ENCODE assay signal across 2 cellular contexts in the genomic region with DNA sequence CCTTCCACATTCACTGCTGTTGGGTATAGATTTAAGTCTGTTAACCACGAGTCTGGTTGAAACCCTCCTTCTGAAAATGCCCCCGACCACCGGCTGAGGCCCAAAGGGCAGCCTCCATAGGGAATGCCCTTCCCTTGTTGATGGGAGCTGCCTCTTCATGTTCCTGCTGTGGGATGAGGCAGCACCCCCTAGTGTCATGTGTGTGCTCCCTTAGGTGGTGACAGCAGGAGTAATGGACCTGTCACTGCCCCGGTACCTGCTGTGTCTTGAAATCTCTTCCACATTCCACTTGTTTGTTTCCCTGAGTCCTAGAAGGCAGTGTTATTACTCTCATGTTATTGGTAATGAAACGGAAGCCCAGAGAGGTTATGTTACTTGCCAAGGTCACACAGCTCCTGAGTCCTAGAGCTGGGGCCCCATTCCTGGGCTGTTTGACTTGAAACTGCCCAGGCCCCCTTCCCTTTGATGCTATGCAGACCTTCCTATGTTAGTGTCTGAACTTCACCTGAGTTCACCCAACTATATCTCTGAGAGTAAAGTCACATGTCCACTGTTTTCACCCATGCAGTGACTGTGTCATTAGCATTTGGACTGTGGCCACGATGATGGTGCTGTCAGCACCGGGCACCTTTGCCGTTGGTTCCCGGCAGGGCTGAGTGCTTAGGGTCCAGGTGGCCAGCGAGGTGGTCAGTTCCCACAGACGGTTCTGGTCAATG.
TF ChIP-seq lines count a peak whose summit lies in the region.

No MANE protein-coding gene starts in this region.

TF ChIP-seq in GM12878, 131 proteins besides CTCF, POLR2A, EP300 and RAD21:
- TF ChIP-seq, protein P1, sequence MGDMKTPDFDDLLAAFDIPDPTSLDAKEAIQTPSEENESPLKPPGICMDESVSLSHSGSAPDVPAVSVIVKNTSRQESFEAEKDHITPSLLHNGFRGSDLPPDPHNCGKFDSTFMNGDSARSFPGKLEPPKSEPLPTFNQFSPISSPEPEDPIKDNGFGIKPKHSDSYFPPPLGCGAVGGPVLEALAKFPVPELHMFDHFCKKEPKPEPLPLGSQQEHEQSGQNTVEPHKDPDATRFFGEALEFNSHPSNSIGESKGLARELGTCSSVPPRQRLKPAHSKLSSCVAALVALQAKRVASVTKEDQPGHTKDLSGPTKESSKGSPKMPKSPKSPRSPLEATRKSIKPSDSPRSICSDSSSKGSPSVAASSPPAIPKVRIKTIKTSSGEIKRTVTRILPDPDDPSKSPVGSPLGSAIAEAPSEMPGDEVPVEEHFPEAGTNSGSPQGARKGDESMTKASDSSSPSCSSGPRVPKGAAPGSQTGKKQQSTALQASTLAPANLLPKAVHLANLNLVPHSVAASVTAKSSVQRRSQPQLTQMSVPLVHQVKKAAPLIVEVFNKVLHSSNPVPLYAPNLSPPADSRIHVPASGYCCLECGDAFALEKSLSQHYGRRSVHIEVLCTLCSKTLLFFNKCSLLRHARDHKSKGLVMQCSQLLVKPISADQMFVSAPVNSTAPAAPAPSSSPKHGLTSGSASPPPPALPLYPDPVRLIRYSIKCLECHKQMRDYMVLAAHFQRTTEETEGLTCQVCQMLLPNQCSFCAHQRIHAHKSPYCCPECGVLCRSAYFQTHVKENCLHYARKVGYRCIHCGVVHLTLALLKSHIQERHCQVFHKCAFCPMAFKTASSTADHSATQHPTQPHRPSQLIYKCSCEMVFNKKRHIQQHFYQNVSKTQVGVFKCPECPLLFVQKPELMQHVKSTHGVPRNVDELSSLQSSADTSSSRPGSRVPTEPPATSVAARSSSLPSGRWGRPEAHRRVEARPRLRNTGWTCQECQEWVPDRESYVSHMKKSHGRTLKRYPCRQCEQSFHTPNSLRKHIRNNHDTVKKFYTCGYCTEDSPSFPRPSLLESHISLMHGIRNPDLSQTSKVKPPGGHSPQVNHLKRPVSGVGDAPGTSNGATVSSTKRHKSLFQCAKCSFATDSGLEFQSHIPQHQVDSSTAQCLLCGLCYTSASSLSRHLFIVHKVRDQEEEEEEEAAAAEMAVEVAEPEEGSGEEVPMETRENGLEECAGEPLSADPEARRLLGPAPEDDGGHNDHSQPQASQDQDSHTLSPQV (IDR thresholded peaks at IDR 0.05): no peak
- TF ChIP-seq CHD2 (IDR thresholded peaks at IDR 0.05; ENCODE audit: borderline replicate concordance, low read depth, low read length) (no peak), MEF2A (IDR thresholded peaks at IDR 0.05; ENCODE audit: insufficient read depth, low read depth, low read length) (no peak), SRF (IDR thresholded peaks at IDR 0.05; ENCODE audit: low read depth in 2 of 2, low read length in 2 of 2) (no peak), CEBPB (IDR thresholded peaks at IDR 0.05; ENCODE audit: borderline replicate concordance in 1 of 2, low read depth in 2 of 2, low read length in 2 of 2) (no peak), HCFC1 (IDR thresholded peaks at IDR 0.05; ENCODE audit: low read length) (no peak), HDGF (IDR thresholded peaks at IDR 0.05) (no peak), SMAD5 (IDR thresholded peaks at IDR 0.05; ENCODE audit: low read depth) (no peak), WRNIP1 (IDR thresholded peaks at IDR 0.05; ENCODE audit: borderline replicate concordance, low read depth, low read length) (no peak), SMARCA5 (IDR thresholded peaks at IDR 0.05) (no peak), PAX8 (IDR thresholded peaks at IDR 0.05) (no peak), ZNF274 (IDR thresholded peaks at IDR 0.05; ENCODE audit: insufficient read depth, insufficient read length) (no peak), TAF1 (IDR thresholded peaks at IDR 0.05; ENCODE audit: borderline replicate concordance, low read depth, low read length) (no peak), ZSCAN29 (IDR thresholded peaks at IDR 0.05) (no peak), FOS (IDR thresholded peaks at IDR 0.05; ENCODE audit: borderline replicate concordance, extremely low read depth, insufficient read length) (no peak), IRF4 (IDR thresholded peaks at IDR 0.05; ENCODE audit: low read depth, low read length) (no peak), FOXK2 (IDR thresholded peaks at IDR 0.05) (no peak)
- TF ChIP-seq, protein P2, sequence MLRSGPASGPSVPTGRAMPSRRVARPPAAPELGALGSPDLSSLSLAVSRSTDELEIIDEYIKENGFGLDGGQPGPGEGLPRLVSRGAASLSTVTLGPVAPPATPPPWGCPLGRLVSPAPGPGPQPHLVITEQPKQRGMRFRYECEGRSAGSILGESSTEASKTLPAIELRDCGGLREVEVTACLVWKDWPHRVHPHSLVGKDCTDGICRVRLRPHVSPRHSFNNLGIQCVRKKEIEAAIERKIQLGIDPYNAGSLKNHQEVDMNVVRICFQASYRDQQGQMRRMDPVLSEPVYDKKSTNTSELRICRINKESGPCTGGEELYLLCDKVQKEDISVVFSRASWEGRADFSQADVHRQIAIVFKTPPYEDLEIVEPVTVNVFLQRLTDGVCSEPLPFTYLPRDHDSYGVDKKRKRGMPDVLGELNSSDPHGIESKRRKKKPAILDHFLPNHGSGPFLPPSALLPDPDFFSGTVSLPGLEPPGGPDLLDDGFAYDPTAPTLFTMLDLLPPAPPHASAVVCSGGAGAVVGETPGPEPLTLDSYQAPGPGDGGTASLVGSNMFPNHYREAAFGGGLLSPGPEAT (IDR thresholded peaks at IDR 0.05; ENCODE audit: low read depth): no peak
- TF ChIP-seq, protein P3, sequence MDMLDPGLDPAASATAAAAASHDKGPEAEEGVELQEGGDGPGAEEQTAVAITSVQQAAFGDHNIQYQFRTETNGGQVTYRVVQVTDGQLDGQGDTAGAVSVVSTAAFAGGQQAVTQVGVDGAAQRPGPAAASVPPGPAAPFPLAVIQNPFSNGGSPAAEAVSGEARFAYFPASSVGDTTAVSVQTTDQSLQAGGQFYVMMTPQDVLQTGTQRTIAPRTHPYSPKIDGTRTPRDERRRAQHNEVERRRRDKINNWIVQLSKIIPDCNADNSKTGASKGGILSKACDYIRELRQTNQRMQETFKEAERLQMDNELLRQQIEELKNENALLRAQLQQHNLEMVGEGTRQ (IDR thresholded peaks at IDR 0.05; ENCODE audit: borderline replicate concordance, low read depth, low read length): no peak
- TF ChIP-seq, protein P4, sequence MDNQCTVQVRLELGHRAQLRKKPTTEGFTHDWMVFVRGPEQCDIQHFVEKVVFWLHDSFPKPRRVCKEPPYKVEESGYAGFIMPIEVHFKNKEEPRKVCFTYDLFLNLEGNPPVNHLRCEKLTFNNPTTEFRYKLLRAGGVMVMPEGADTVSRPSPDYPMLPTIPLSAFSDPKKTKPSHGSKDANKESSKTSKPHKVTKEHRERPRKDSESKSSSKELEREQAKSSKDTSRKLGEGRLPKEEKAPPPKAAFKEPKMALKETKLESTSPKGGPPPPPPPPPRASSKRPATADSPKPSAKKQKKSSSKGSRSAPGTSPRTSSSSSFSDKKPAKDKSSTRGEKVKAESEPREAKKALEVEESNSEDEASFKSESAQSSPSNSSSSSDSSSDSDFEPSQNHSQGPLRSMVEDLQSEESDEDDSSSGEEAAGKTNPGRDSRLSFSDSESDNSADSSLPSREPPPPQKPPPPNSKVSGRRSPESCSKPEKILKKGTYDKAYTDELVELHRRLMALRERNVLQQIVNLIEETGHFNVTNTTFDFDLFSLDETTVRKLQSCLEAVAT (IDR thresholded peaks at IDR 0.05): no peak

TF ChIP-seq in HepG2, 621 proteins besides CTCF, POLR2A, EP300 and RAD21:
- TF ChIP-seq ZNF850 (CRISPR knock-in tag; conservative IDR thresholded peaks at IDR 0.05): no peak
- TF ChIP-seq ISL2 (CRISPR knock-in tag; IDR thresholded peaks at IDR 0.05): no peak
- TF ChIP-seq, protein P5, sequence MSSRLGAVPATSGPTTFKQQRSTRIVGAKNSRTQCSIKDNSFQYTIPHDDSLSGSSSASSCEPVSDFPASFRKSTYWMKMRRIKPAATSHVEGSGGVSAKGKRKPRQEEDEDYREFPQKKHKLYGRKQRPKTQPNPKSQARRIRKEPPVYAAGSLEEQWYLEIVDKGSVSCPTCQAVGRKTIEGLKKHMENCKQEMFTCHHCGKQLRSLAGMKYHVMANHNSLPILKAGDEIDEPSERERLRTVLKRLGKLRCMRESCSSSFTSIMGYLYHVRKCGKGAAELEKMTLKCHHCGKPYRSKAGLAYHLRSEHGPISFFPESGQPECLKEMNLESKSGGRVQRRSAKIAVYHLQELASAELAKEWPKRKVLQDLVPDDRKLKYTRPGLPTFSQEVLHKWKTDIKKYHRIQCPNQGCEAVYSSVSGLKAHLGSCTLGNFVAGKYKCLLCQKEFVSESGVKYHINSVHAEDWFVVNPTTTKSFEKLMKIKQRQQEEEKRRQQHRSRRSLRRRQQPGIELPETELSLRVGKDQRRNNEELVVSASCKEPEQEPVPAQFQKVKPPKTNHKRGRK (CRISPR knock-in tag; IDR thresholded peaks at IDR 0.05): no peak
- TF ChIP-seq, protein P6, sequence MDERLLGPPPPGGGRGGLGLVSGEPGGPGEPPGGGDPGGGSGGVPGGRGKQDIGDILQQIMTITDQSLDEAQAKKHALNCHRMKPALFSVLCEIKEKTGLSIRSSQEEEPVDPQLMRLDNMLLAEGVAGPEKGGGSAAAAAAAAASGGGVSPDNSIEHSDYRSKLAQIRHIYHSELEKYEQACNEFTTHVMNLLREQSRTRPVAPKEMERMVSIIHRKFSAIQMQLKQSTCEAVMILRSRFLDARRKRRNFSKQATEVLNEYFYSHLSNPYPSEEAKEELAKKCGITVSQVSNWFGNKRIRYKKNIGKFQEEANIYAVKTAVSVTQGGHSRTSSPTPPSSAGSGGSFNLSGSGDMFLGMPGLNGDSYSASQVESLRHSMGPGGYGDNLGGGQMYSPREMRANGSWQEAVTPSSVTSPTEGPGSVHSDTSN (CRISPR knock-in tag; IDR thresholded peaks at IDR 0.05): no peak
- TF ChIP-seq SMC3 (IDR thresholded peaks at IDR 0.05; ENCODE audit: low read length): peak; percentile 59; the same call in 1 of the 2 replicates
- no peak for TF ChIP-seq RARA (CRISPR knock-in tag; IDR thresholded peaks at IDR 0.05)
- TF ChIP-seq STAG1 (CRISPR knock-in tag; IDR thresholded peaks at IDR 0.05): peak; percentile 72
- TF ChIP-seq ZNF768 (CRISPR knock-in tag; IDR thresholded peaks at IDR 0.05): peak; percentile 74; the same call in 1 of the 2 replicates
- TF ChIP-seq ZSCAN12 (CRISPR knock-in tag; IDR thresholded peaks at IDR 0.05): no peak
- TF ChIP-seq ZFP37 (CRISPR knock-in tag; IDR thresholded peaks at IDR 0.05; ENCODE audit: borderline replicate concordance): no peak
- TF ChIP-seq, protein P7, sequence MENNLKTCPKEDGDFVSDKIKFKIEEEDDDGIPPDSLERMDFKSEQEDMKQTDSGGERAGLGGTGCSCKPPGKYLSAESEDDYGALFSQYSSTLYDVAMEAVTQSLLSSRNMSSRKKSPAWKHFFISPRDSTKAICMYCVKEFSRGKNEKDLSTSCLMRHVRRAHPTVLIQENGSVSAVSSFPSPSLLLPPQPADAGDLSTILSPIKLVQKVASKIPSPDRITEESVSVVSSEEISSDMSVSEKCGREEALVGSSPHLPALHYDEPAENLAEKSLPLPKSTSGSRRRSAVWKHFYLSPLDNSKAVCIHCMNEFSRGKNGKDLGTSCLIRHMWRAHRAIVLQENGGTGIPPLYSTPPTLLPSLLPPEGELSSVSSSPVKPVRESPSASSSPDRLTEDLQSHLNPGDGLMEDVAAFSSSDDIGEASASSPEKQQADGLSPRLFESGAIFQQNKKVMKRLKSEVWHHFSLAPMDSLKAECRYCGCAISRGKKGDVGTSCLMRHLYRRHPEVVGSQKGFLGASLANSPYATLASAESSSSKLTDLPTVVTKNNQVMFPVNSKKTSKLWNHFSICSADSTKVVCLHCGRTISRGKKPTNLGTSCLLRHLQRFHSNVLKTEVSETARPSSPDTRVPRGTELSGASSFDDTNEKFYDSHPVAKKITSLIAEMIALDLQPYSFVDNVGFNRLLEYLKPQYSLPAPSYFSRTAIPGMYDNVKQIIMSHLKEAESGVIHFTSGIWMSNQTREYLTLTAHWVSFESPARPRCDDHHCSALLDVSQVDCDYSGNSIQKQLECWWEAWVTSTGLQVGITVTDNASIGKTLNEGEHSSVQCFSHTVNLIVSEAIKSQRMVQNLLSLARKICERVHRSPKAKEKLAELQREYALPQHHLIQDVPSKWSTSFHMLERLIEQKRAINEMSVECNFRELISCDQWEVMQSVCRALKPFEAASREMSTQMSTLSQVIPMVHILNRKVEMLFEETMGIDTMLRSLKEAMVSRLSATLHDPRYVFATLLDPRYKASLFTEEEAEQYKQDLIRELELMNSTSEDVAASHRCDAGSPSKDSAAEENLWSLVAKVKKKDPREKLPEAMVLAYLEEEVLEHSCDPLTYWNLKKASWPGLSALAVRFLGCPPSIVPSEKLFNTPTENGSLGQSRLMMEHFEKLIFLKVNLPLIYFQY (CRISPR knock-in tag; IDR thresholded peaks at IDR 0.05; ENCODE audit: borderline replicate concordance): no peak
- no peak for TF ChIP-seq ETV5 (CRISPR knock-in tag; IDR thresholded peaks at IDR 0.05; ENCODE audit: borderline replicate concordance)
